Comparison of ENCODE assay signal across 18 cellular contexts in the genomic region with DNA sequence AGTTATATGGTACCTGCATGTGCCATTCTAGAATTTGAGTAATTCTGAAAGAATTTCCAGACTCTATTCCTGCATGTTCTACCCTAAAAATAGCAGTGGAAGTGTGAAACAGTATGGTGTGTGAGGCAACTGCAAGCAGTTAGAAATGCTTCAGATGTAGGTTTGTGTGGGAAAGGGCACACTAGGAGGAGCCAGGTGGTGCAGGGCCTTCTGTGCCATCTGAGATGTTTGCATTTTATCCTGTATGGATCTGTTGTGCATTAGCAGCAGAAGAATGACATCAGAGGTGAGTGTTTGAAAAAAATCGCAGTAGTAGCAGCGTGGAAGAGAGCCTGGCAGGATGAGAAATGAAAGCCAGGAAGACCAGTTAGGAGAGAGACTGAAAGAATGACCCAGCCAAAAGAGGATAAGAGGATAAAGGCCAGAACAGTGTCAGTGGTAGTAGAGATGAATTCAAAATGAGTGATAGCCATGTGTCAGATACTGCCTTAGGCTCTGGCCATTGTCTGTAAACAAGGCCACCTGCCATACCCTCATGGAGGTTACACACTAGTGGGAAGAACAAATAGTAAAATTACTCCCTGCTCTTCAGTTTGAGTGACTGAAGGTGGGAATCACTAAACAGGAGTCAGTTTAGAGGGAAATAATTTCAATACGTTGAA.
DNase-seq lines count a peak whose midpoint lies in the region; FAIRE-seq and TF ChIP-seq lines count a peak whose summit lies in the region.
"Had no signal": no experiment of that assay in that cellular context is flagged by ENCODE, and none has a peak within 500 bp of the region (broad histone marks: within the 10 kb centered on the region; RNA-seq: fewer than 3 reads in every experiment).

No MANE protein-coding gene starts in this region.

- H3K4me1 ChIP-seq in keratinocyte (ENCODE audit: control insufficient read depth, extremely low read depth, insufficient read depth, low read length) (peaks cover 39% of the 10 kb centered on the region), prostate gland (replicated peaks) (no peaks in the 10 kb centered on the region), endodermal cell (ENCODE audit: control insufficient read depth, insufficient read depth, low read length) (no peaks in the 10 kb centered on the region)

- dilution Hi-C loops in keratinocyte (cut with MboI; ENCODE audit: extremely low pct_ligation_motif_present, low sequenced_read_pairs) = no loop called here

- H3K36me3 Mint-ChIP-seq in endodermal cell (ENCODE audit: low read depth) = peaks cover 2% of the 10 kb centered on the region

- H3K9me1 ChIP-seq in keratinocyte (ENCODE audit: control insufficient read depth, extremely low read depth, insufficient read depth, low read length) = no peaks in the 10 kb centered on the region

- no peak overlapping the region for H3K4me3 Mint-ChIP-seq in endodermal cell

- TF ChIP-seq POLR2A in prostate gland (IDR thresholded peaks at IDR 0.05) = no peak

- intact Hi-C loops in prostate gland (cut with DNase I) = no loop called here

- no peak for FAIRE-seq in bronchial epithelial cell (lab: Jason Lieb, UNC)
- peak; percentile 90 for FAIRE-seq in keratinocyte (lab: Jason Lieb, UNC)
- FAIRE-seq: G401.6 had no signal

- TF ChIP-seq CTCF in bronchial epithelial cell (IDR thresholded peaks at IDR 0.05; ENCODE audit: insufficient read depth, low read length, severe bottlenecking) (no peak), keratinocyte (optimal IDR thresholded peaks at IDR 0.05 in 1 of 3, IDR thresholded peaks at IDR 0.05 in 1 of 3, conservative IDR thresholded peaks at IDR 0.05 in 1 of 3; ENCODE audit: extremely low read depth in 1 of 3, insufficient read depth in 2 of 3, low read length in 3 of 3) (no peak), prostate gland (IDR thresholded peaks at IDR 0.05) (no peak), endodermal cell (conservative IDR thresholded peaks at IDR 0.05) (no peak)

- H3K27me3 ChIP-seq in bronchial epithelial cell (ENCODE audit: control insufficient read depth, insufficient read depth, low read length) = no peaks in the 10 kb centered on the region
- no peaks in the 10 kb centered on the region for H3K27me3 ChIP-seq in keratinocyte (ENCODE audit: control insufficient read depth, extremely low read depth, insufficient read depth, low read length)
- no peaks in the 10 kb centered on the region for H3K27me3 ChIP-seq in prostate gland (replicated peaks; ENCODE audit: insufficient read depth)
- H3K27me3 ChIP-seq in endodermal cell (ENCODE audit: control insufficient read depth, insufficient read depth, low read length, poor library complexity, severe bottlenecking) = no peaks in the 10 kb centered on the region
- H3K27me3 ChIP-seq: BLaER1 treated with 17β-estradiol and CSF1 and Interleukin-3, amounts not matched to agents 10 nM and 100 nM had no signal

- H3K9ac ChIP-seq in keratinocyte (ENCODE audit: control insufficient read depth, extremely low read depth, insufficient read depth, low read length) (no peak overlapping the region), endodermal cell (ENCODE audit: extremely low read depth, low read length, poor library complexity, severe bottlenecking) (no peak overlapping the region)
- H3K9ac ChIP-seq: BLaER1 treated with 17β-estradiol and CSF1 and Interleukin-3, amounts not matched to agents 10 nM and 100 nM had no signal

- H3K27me3 Mint-ChIP-seq in endodermal cell (ENCODE audit: insufficient read depth) = no peaks in the 10 kb centered on the region

- DNase-seq in EL = peak; percentile 16
- DNase-seq in NCI-H2107 treated with DMSO at 0.1 percent for 48 hours (lab: John Stamatoyannopoulos, UW; ENCODE audit: unreplicated experiment) = peak; percentile 44
- DNase-seq in bronchial epithelial cell (ENCODE audit: low read depth) = peak; percentile 16
- no peak for DNase-seq in keratinocyte (ENCODE audit: low read depth, low spot score)
- no peak for DNase-seq in HuH-7.5 (ENCODE audit: low spot score)
- DNase-seq in prostate gland (ENCODE audit: low spot score) = no peak
- DNase-seq in endodermal cell = no peak
- DNase-seq in D341Med (ENCODE audit: low spot score) = no peak
- DNase-seq: activated CD4-positive, alpha-beta T cell treated with anti-CD3 and anti-CD28 coated beads for 48 hours; erythroblast; KG1; mucosa of descending colon; NCI-H187 treated with DMSO at 0.1 percent for 48 hours; stimulated activated CD4-positive, alpha-beta T cell treated with anti-CD3 and anti-CD28 coated beads, Interleukin-4, amount 100 ng/mL, for 1 hour; stimulated activated naive CD8-positive, alpha-beta T cell treated with anti-CD3 and anti-CD28 coated beads, Interleukin-15, Interleukin-2, amounts not matched to agents 100 U/mL and 50 U/mL, for 24 hours; T-helper 2 cell had no signal

- peaks cover 9% of the 10 kb centered on the region for H3K4me1 Mint-ChIP-seq in endodermal cell

- no peak overlapping the region for H3K4me3 ChIP-seq in bronchial epithelial cell (ENCODE audit: low read depth, low read length)
- H3K4me3 ChIP-seq in keratinocyte (ENCODE audit: control insufficient read depth in 2 of 3, extremely low read depth in 1 of 3, insufficient read depth in 2 of 3, low read depth in 1 of 3, low read length in 3 of 3) = no peak overlapping the region
- no peak overlapping the region for H3K4me3 ChIP-seq in prostate gland
- H3K4me3 ChIP-seq in endodermal cell (ENCODE audit: low read length) = no peak overlapping the region
- H3K4me3 ChIP-seq: BLaER1 treated with 17β-estradiol and CSF1 and Interleukin-3, amounts not matched to agents 10 nM and 100 nM; mucosa of descending colon had no signal

- H3K36me3 ChIP-seq in bronchial epithelial cell (ENCODE audit: control insufficient read depth, insufficient read depth, low read length) = peaks cover 2% of the 10 kb centered on the region
- no peaks in the 10 kb centered on the region for H3K36me3 ChIP-seq in keratinocyte (ENCODE audit: control insufficient read depth in 2 of 2, extremely low read depth in 1 of 2, insufficient read depth in 2 of 2, low read length in 2 of 2)
- H3K36me3 ChIP-seq in prostate gland = no peaks in the 10 kb centered on the region
- no peaks in the 10 kb centered on the region for H3K36me3 ChIP-seq in endodermal cell (ENCODE audit: control insufficient read depth, insufficient read depth, low read length)
- H3K36me3 ChIP-seq: BLaER1 treated with 17β-estradiol and CSF1 and Interleukin-3, amounts not matched to agents 10 nM and 100 nM had no signal

- no peaks in the 10 kb centered on the region for H4K20me1 ChIP-seq in keratinocyte (ENCODE audit: control insufficient read depth, extremely low read depth, insufficient read depth, low read length)
- H4K20me1 ChIP-seq: BLaER1 treated with 17β-estradiol and CSF1 and Interleukin-3, amounts not matched to agents 10 nM and 100 nM had no signal

- 68% methylated on average over 3 of the region's 3 CpGs for WGBS in prostate gland
- 90 to 100% methylated on average over 3 of the region's 3 CpGs for WGBS in endodermal cell (ENCODE audit: insufficient coverage in 1 of 2, insufficient read length in 1 of 2), 2 experiments

- no peak overlapping the region for H3K27ac Mint-ChIP-seq in endodermal cell

- H3K4me2 ChIP-seq in keratinocyte (ENCODE audit: control insufficient read depth, extremely low read depth, insufficient read depth, low read depth, low read length) = peak overlapping the region; percentile 73
- H3K4me2 ChIP-seq: BLaER1 treated with 17β-estradiol and CSF1 and Interleukin-3, amounts not matched to agents 10 nM and 100 nM had no signal

- no peaks in the 10 kb centered on the region for H3K9me3 Mint-ChIP-seq in endodermal cell

- H2AFZ ChIP-seq in keratinocyte (ENCODE audit: control insufficient read depth, low read length) = no peak overlapping the region

- peaks cover 3% of the 10 kb centered on the region for H3K79me2 ChIP-seq in keratinocyte (ENCODE audit: control insufficient read depth, insufficient read depth, low read length)

- H3K27ac ChIP-seq in keratinocyte (ENCODE audit: control insufficient read depth, insufficient read depth, low read length) = peak overlapping the region; percentile 88
- H3K27ac ChIP-seq in prostate gland = no peak overlapping the region
- no peak overlapping the region for H3K27ac ChIP-seq in endodermal cell (ENCODE audit: low read depth, low read length)
- H3K27ac ChIP-seq: BLaER1 treated with 17β-estradiol and CSF1 and Interleukin-3, amounts not matched to agents 10 nM and 100 nM had no signal

- H3K9me3 ChIP-seq in keratinocyte (ENCODE audit: control insufficient read depth, low read depth, low read length) (no peaks in the 10 kb centered on the region), prostate gland (no peaks in the 10 kb centered on the region), endodermal cell (ENCODE audit: control insufficient read depth, low read length) (no peaks in the 10 kb centered on the region)
- H3K9me3 ChIP-seq: BLaER1 treated with 17β-estradiol and CSF1 and Interleukin-3, amounts not matched to agents 10 nM and 100 nM; mucosa of descending colon had no signal

Comparison
In these comparisons a context has a peak if more than half of its experiments do, and no peak if none do; other contexts are left out.
1. DNase-seq: peak in EL (single experiment), NCI-H2107 treated with DMSO at 0.1 percent for 48 hours (single experiment) and bronchial epithelial cell (single experiment); none in keratinocyte (single experiment), HuH-7.5 (single experiment), prostate gland (single experiment), endodermal cell (single experiment) and D341Med (single experiment).